18 cellular contexts compared by ENCODE assay signal in the genomic region with DNA sequence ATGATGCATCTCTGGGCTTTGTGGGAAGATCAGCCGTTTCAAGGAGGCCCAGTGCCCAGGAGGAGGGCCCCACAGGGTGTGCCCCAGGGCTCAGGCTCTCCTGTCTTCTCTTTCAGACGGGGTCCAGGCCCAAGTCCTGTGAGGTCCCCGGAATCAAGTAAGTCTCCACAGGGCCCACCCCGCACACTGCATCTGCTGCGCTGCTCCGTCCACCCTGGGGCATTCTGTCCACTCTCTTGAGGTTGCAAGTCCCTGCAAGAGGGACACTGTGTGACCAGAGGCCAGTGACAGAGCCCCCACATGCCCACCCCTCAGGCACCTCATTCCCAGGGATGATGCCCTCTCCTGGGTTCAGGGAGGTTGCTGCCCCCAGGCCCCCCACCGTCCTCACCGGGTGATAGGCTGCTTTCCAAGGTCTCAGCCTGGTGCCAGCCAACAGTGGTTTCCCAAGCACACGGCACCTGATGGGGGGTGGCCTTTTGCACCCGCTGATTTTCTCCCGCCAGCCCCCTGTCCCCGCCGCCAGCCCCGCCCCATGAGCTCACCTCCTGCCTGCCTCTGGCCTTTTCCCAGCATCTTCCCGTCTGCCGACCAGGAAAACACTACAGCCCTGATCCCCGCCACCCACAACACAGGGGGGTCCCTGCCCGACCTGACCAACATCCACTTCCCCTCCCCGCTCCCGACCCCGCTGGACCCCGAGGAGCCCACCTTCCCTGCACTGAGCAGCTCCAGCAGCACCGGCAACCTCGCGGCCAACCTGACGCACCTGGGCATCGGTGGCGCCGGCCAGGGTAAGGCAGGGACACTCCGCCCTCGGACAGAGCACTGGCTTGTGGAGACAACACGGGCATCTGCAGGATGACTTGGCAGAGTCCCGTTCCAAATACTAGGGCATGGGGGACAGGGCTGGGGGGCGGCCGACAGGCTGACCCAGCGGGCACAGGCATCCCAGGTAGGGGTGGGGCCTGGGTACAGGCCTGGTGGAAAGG. TPM values are rescaled to one million over a fixed set of nuclear protein-coding genes. Genes with fewer than 3 reads are reported as not detected.
"Had no signal": no experiment of that assay in that cellular context is flagged by ENCODE, and none has a peak within 500 bp of the region (broad histone marks: within the 10 kb centered on the region; RNA-seq: fewer than 3 reads in every experiment).

No MANE protein-coding gene starts in this region.

- FAIRE-seq: colon, endothelial cell of umbilical vein, small intestine had no signal

- H3K9me3 ChIP-seq: tibial nerve had no signal

- H3K27ac ChIP-seq: foreskin keratinocyte, tibial nerve had no signal

- H3K4me3 ChIP-seq: tibial nerve had no signal

- H3K27me3 ChIP-seq: foreskin keratinocyte, tibial nerve had no signal

- ATAC-seq: foreskin keratinocyte had no signal

- DNase-seq: cerebellar nuclear complex; dermis blood vessel endothelial cell; effector CD4-positive, alpha-beta T cell; endodermal cell; erythroblast; foreskin keratinocyte; immature natural killer cell; mesendoderm; naive B cell; small intestine; stimulated activated CD4-positive, alpha-beta T cell treated with anti-CD3 and anti-CD28 coated beads, Interleukin-12 subunit alpha, Interleukin-12 subunit beta, amount 100 ng/mL, for 4 hours; stimulated activated naive CD4-positive, alpha-beta T cell treated with Interleukin-2 at 50 U/mL for 16 hours had no signal

RNA-seq across cellular contexts. Expression of a gene that starts 31.4 kb away (rescaled TPM):
- total RNA-seq: dermis blood vessel endothelial cell, endodermal cell, endothelial cell of umbilical vein, foreskin keratinocyte, kidney epithelial cell, lung microvascular endothelial cell, pulmonary artery endothelial cell had no signal
- polyA plus RNA-seq: endothelial cell of umbilical vein, foreskin keratinocyte, immature natural killer cell had no signal
